In genomic region chr5:180808461-180809000, GRCh38 we compare ENCODE assay signal across 9 cellular contexts. TPM values are rescaled to one million over a fixed set of nuclear protein-coding genes. Genes with fewer than 3 reads are reported as not detected.
DNase-seq lines count a peak whose midpoint lies in the region; ATAC-seq and TF ChIP-seq lines count a peak whose summit lies in the region.
"Had no signal": no experiment of that assay in that cellular context is flagged by ENCODE, and none has a peak within 500 bp of the region (broad histone marks: within the 10 kb centered on the region; RNA-seq: fewer than 3 reads in every experiment).

No MANE protein-coding gene starts in this region.

- no TSS peak for BruUV-seq in PC-3 (replicated peaks; lab: Mats Ljungman, UMichigan)

- ATAC-seq in PC-3 (no peak), GM18505 (IDR thresholded peaks at IDR 0.05; ENCODE audit: unreplicated experiment) (no peak)

- peaks cover 56% of the 10 kb centered on the region for H3K79me2 ChIP-seq in PC-3 (ENCODE audit: low read length)

- peak overlapping the region; percentile 89 to 100 (median 95) for H3K27ac Mint-ChIP-seq in CD8-positive, alpha-beta memory T cell

- H3K4me1 Mint-ChIP-seq in CD8-positive, alpha-beta memory T cell, result peaks cover 75 to 79% (median 79%) of the 10 kb centered on the region in 3 donors

- no peak for TF ChIP-seq CTCF in PC-3 (conservative IDR thresholded peaks at IDR 0.05; ENCODE audit: low read depth, low read length)
- no peak for TF ChIP-seq CTCF in ovary (IDR thresholded peaks at IDR 0.05)

- peak overlapping the region; percentile 85; the same call in 1 of the 2 replicates for H3K9ac ChIP-seq in PC-3 (ENCODE audit: low read length)
- H3K9ac ChIP-seq in endocrine pancreas (ENCODE audit: control insufficient read depth, insufficient read depth, low read length), result peak overlapping the region; percentile 4

- H3K27me3 Mint-ChIP-seq in CD8-positive, alpha-beta memory T cell, result peaks cover 0 to 2% of the 10 kb centered on the region in 2 donors

- intact Hi-C loops in PC-3 (cut with micrococcal nuclease) (no loop called here), ovary (cut with DNase I) (no loop called here)

- H4K20me1 ChIP-seq in PC-3 (ENCODE audit: low read length), result no peaks in the 10 kb centered on the region

- peak overlapping the region; percentile 93 for H3K27ac ChIP-seq in CD8-positive, alpha-beta memory T cell (ENCODE audit: low read depth, low read length)
- no peak overlapping the region for H3K27ac ChIP-seq in PC-3 (ENCODE audit: low read length)
- peak overlapping the region; percentile 53 to 98 for H3K27ac ChIP-seq in ovary

- POLR2A ChIA-PET in CD8-positive, alpha-beta memory T cell (lab: Charles Lee), result interaction anchor here (0.8 to 6.1 kb wide), 3 partner anchors 23 to 1186 kb away, joined by 4 to 108 read pairs (median 4); partner anchors contain the start of genes HNRNPH1 and ZFP62
- POLR2A ChIA-PET in PC-3 (lab: Charles Lee; ENCODE audit: unreplicated experiment), result no interaction called here

- CTCF ChIA-PET in CD8-positive, alpha-beta memory T cell (lab: Charles Lee), result interaction anchor here (1.0 to 2.0 kb wide), 2 partner anchors 24 to 52 kb away, joined by 3 to 6 read pairs; no protein-coding TSS in a partner anchor
- CTCF ChIA-PET in PC-3 (lab: Charles Lee), result no interaction called here

- peak overlapping the region; percentile 82 to 99 (median 89) for H3K4me3 Mint-ChIP-seq in CD8-positive, alpha-beta memory T cell

- H3K27me3 ChIP-seq in CD8-positive, alpha-beta memory T cell (ENCODE audit: insufficient read depth, low read length, poor library complexity, severe bottlenecking), result no peaks in the 10 kb centered on the region
- no peaks in the 10 kb centered on the region for H3K27me3 ChIP-seq in PC-3 (ENCODE audit: low read length)
- H3K27me3 ChIP-seq in endocrine pancreas (ENCODE audit: control insufficient read depth, insufficient read depth, low read length), result no peaks in the 10 kb centered on the region
- H3K27me3 ChIP-seq in ovary, result no peaks in the 10 kb centered on the region
- H3K27me3 ChIP-seq: right atrium auricular region had no signal

- H3K4me3 ChIP-seq in CD8-positive, alpha-beta memory T cell (ENCODE audit: low read length), result peak overlapping the region; percentile 87
- H3K4me3 ChIP-seq in PC-3 (ENCODE audit: low read length) (peak overlapping the region; percentile 74), endocrine pancreas (ENCODE audit: control insufficient read depth, insufficient read depth, low read length) (peak overlapping the region; percentile 82), ovary (peak overlapping the region; percentile 64)

- H3K9me3 ChIP-seq in CD8-positive, alpha-beta memory T cell (ENCODE audit: low read length), result no peaks in the 10 kb centered on the region
- no peaks in the 10 kb centered on the region for H3K9me3 ChIP-seq in PC-3 (ENCODE audit: low read length)
- no peaks in the 10 kb centered on the region for H3K9me3 ChIP-seq in endocrine pancreas (ENCODE audit: control insufficient read depth, low read length)
- H3K9me3 ChIP-seq in ovary, result no peaks in the 10 kb centered on the region
- H3K9me3 ChIP-seq: right atrium auricular region had no signal

- H3K36me3 Mint-ChIP-seq in CD8-positive, alpha-beta memory T cell, result peaks cover 0 to 34% (median 4%) of the 10 kb centered on the region in 3 donors

- TF ChIP-seq EP300 in ovary (IDR thresholded peaks at IDR 0.05), result no peak

- H3K36me3 ChIP-seq in CD8-positive, alpha-beta memory T cell (ENCODE audit: insufficient read depth, low read length), result no peaks in the 10 kb centered on the region
- H3K36me3 ChIP-seq in PC-3 (ENCODE audit: low read depth, low read length) (no peaks in the 10 kb centered on the region), endocrine pancreas (ENCODE audit: control insufficient read depth, insufficient read depth, low read length) (no peaks in the 10 kb centered on the region), ovary (no peaks in the 10 kb centered on the region)
- H3K36me3 ChIP-seq: right atrium auricular region had no signal

- no peaks in the 10 kb centered on the region for H3K9me2 ChIP-seq in PC-3 (replicated peaks; ENCODE audit: low read length)

- H3K4me2 ChIP-seq in PC-3 (ENCODE audit: low read length), result peak overlapping the region; percentile 92

- H3K4me1 ChIP-seq in CD8-positive, alpha-beta memory T cell (ENCODE audit: insufficient read depth, low read length), result peaks cover 70% of the 10 kb centered on the region
- H3K4me1 ChIP-seq in PC-3 (ENCODE audit: insufficient read depth, low read length) (peaks cover 44% of the 10 kb centered on the region), endocrine pancreas (ENCODE audit: control insufficient read depth, insufficient read depth, low read length) (peaks cover 18% of the 10 kb centered on the region), ovary (ENCODE audit: insufficient read depth) (peaks cover 27% of the 10 kb centered on the region)

- no peaks in the 10 kb centered on the region for H3F3A ChIP-seq in PC-3 (ENCODE audit: low read length, unreplicated experiment)

- H2AFZ ChIP-seq in PC-3 (ENCODE audit: low read length), result no peak overlapping the region

- no peak for DNase-seq in CD8-positive, alpha-beta memory T cell
- DNase-seq in PC-3 (no peak), ovary (peak in 4 of 5 donors; percentile 18 to 39 (median 26)), GM19238 (ENCODE audit: insufficient read length, low spot score) (no peak), NCI-H226 (no peak), dedifferentiated amniotic fluid mesenchymal stem cell (ENCODE audit: extremely low spot score) (no peak)

- TF ChIP-seq POLR2A in ovary (IDR thresholded peaks at IDR 0.05) (no peak), GM18505 (IDR thresholded peaks at IDR 0.05; ENCODE audit: borderline replicate concordance, extremely low read depth, insufficient read depth, insufficient read length) (no peak)

- peaks cover 0 to 2% (median 0%) of the 10 kb centered on the region in 5 donors for H3K9me3 Mint-ChIP-seq in CD8-positive, alpha-beta memory T cell

- 66 to 81% (median 75%) methylated on average over 5 of the region's 5 CpGs for WGBS in ovary, 3 donors

RNA-seq across cellular contexts. Expression of gene MGAT1, which starts 5.9 kb away (rescaled TPM):
- total RNA-seq in CD8-positive, alpha-beta memory T cell, result 100 to 1,000 TPM; 125 to 132 TPM
- polyA plus RNA-seq in CD8-positive, alpha-beta memory T cell, result 157 TPM
- total RNA-seq in PC-3 (2014; rRNA removed) (104 and 132 TPM in 2 replicates), ovary (100 to 1,000 TPM in 5 of 7 donors, 10 to 100 TPM in 2; 84.0 to 154 (median 131) TPM)
- polyA plus RNA-seq in ovary, result 100 to 1,000 TPM in 1 of 2 donors, 10 to 100 TPM in 1; 66.6 to 128 TPM

RNA-seq across cellular contexts. Expression of gene ZFP62, which starts 52.5 kb away (rescaled TPM):
- 10 to 100 TPM; 27.6 to 34.1 TPM for total RNA-seq in CD8-positive, alpha-beta memory T cell
- polyA plus RNA-seq in CD8-positive, alpha-beta memory T cell, result 20.1 TPM
- total RNA-seq in PC-3 (2014; rRNA removed) (16.6 and 24.3 TPM in 2 replicates), ovary (10 to 100 TPM; 22.7 to 47.8 (median 33.8) TPM)
- 10 to 100 TPM; 23.2 to 36.3 TPM for polyA plus RNA-seq in ovary

Comparison
In these comparisons a context has a peak if more than half of its experiments do, and no peak if none do; other contexts are left out.
1. DNase-seq: peak in ovary (4 of 5); none in CD8-positive, alpha-beta memory T cell (0 of 5), PC-3 (single experiment), GM19238 (single experiment), NCI-H226 (single experiment) and dedifferentiated amniotic fluid mesenchymal stem cell (single experiment).
2. Peak in every context shown above with its lines, with median percentiles within 50 percentile points of each other: H3K4me3 ChIP-seq.